In the genomic region with DNA sequence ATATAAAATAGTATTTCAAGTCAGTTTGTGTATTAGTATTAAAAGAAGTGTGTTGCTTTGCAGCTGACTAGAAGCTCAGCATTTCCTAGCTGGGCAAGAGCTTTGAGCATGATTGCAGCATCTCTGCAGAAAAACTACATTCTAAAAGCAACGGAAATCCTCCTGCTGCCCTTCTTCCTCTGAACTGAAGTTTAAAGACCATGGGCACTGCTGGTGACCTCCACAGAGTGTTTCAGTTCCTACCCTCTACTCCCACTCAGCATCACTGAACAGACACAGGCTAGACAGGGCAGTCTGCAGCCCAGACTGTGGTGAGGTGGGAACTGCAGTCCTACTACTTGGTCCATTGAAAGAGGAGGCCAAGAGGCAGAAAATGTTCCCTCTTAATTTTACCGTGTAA, we compare ENCODE assay signal across 14 cellular contexts. TPM values are rescaled to one million over a fixed set of nuclear protein-coding genes. Genes with fewer than 3 reads are reported as not detected.
DNase-seq lines count a peak whose midpoint lies in the region; ATAC-seq and TF ChIP-seq lines count a peak whose summit lies in the region.
"Had no signal": no experiment of that assay in that cellular context is flagged by ENCODE, and none has a peak within 500 bp of the region (broad histone marks: within the 10 kb centered on the region; RNA-seq: fewer than 3 reads in every experiment).

No MANE protein-coding gene starts in this region.

- H3K9me3 Mint-ChIP-seq in CD14-positive monocyte, result peaks cover 2 to 12% (median 5%) of the 10 kb centered on the region in 7 donors
- H3K9me3 Mint-ChIP-seq: activated CD4-positive, alpha-beta memory T cell treated with anti-CD3 and anti-CD28 coated beads, Interleukin-2, amount 10 ng/mL, durations not matched to agents 7 days and 5 days had no signal

- TF ChIP-seq CTCF in CD14-positive monocyte (IDR thresholded peaks at IDR 0.05), result no peak

- H3K9me3 ChIP-seq in T-helper 17 cell (ENCODE audit: control insufficient read depth, low read length, poor library complexity, severe bottlenecking), result no peaks in the 10 kb centered on the region
- H3K9me3 ChIP-seq: breast epithelium, esophagus squamous epithelium had no signal

- H3K36me3 Mint-ChIP-seq in CD14-positive monocyte (peaks cover 0 to 4% of the 10 kb centered on the region in 2 donors), T-helper 17 cell (ENCODE audit: low read depth) (peaks cover 2% of the 10 kb centered on the region)

- peaks cover 62% of the 10 kb centered on the region for H3K4me1 Mint-ChIP-seq in CD14-positive monocyte
- peaks cover 4% of the 10 kb centered on the region for H3K4me1 Mint-ChIP-seq in T-helper 17 cell
- H3K4me1 Mint-ChIP-seq: activated CD4-positive, alpha-beta memory T cell treated with anti-CD3 and anti-CD28 coated beads, Interleukin-2, amount 10 ng/mL, durations not matched to agents 7 days and 5 days had no signal

- peak; percentile 61 for ATAC-seq in GM18870 (IDR thresholded peaks at IDR 0.05; ENCODE audit: unreplicated experiment)
- no peak for ATAC-seq in T-helper 17 cell

- intact Hi-C loops in CD14-positive monocyte (cut with micrococcal nuclease), result loop anchor here (10.0 kb wide), 2 partner anchors 53 to 107 kb away; no protein-coding TSS in a partner anchor

- H3K4me3 Mint-ChIP-seq in CD14-positive monocyte, result peak overlapping the region in 1 of 2 donors; percentile 44
- no peak overlapping the region for H3K4me3 Mint-ChIP-seq in T-helper 17 cell
- H3K4me3 Mint-ChIP-seq: activated CD4-positive, alpha-beta memory T cell treated with anti-CD3 and anti-CD28 coated beads, Interleukin-2, amount 10 ng/mL, durations not matched to agents 7 days and 5 days; activated T-helper 1 cell treated with anti-CD3 and anti-CD28 coated beads, Interleukin-12 subunit alpha, Interleukin-12 subunit beta, Interleukin-2, Interleukin-4 antibody, amounts not matched to agents 30 ng/mL and 10 ng/mL and 1 ng/mL, durations not matched to agents 14 hours and 24 hours and 36 hours had no signal

- no peak for DNase-seq in CD14-positive monocyte (ENCODE audit: low spot score)
- DNase-seq in NOMO-1 treated with DMSO at 0.1 percent for 48 hours (lab: John Stamatoyannopoulos, UW; ENCODE audit: unreplicated experiment), result peak; percentile 86
- peak; percentile 79 for DNase-seq in medulla oblongata (ENCODE audit: extremely low spot score)
- no peak for DNase-seq in cerebellar nuclear complex (lab: John Stamatoyannopoulos, UW)
- DNase-seq in activated T-cell treated with anti-CD3 and anti-CD28 coated beads, Interleukin-2, amount 50 U/mL, for 1 hour, result no peak
- no peak for DNase-seq in HT-29 (ENCODE audit: low spot score)
- no peak for DNase-seq in T-helper 17 cell
- DNase-seq: activated CD4-positive, alpha-beta memory T cell treated with anti-CD3 and anti-CD28 coated beads, Interleukin-2, amount 10 ng/mL, durations not matched to agents 7 days and 5 days; esophagus squamous epithelium; NCI-H1048; NCI-H2171 treated with DMSO at 0.1 percent for 48 hours had no signal

- peaks cover 0 to 3% (median 0%) of the 10 kb centered on the region in 3 donors for H3K27me3 Mint-ChIP-seq in CD14-positive monocyte (ENCODE audit: low read depth in 3 of 3)
- no peaks in the 10 kb centered on the region for H3K27me3 Mint-ChIP-seq in T-helper 17 cell
- H3K27me3 Mint-ChIP-seq: activated CD4-positive, alpha-beta memory T cell treated with anti-CD3 and anti-CD28 coated beads, Interleukin-2, amount 10 ng/mL, durations not matched to agents 7 days and 5 days had no signal

- H3K27ac Mint-ChIP-seq in CD14-positive monocyte, result peak overlapping the region; percentile 81 to 96 (median 90)
- H3K27ac Mint-ChIP-seq in T-helper 17 cell, result no peak overlapping the region
- H3K27ac Mint-ChIP-seq: activated CD4-positive, alpha-beta memory T cell treated with anti-CD3 and anti-CD28 coated beads, Interleukin-2, amount 10 ng/mL, durations not matched to agents 7 days and 5 days; activated T-helper 1 cell treated with anti-CD3 and anti-CD28 coated beads, Interleukin-12 subunit alpha, Interleukin-12 subunit beta, Interleukin-2, Interleukin-4 antibody, amounts not matched to agents 30 ng/mL and 10 ng/mL and 1 ng/mL, durations not matched to agents 14 hours and 24 hours and 36 hours had no signal

RNA-seq across cellular contexts. Expression of gene FAR2, which starts 59.0 kb away (rescaled TPM):
- 10 to 100 TPM; 35.8 to 38.0 TPM for polyA plus RNA-seq in CD14-positive monocyte
- 19.8 and 23.8 TPM in 2 replicates for total RNA-seq in HT-29 (2014; rRNA removed; shearing (Covaris generic))
- total RNA-seq in T-helper 17 cell, result 1 to 10 TPM; 6.6 to 8.5 TPM

Comparison
In these comparisons a context has a peak if more than half of its experiments do, and no peak if none do; other contexts are left out.
1. DNase-seq: peak in NOMO-1 treated with DMSO at 0.1 percent for 48 hours (single experiment) and medulla oblongata (single experiment); none in CD14-positive monocyte (single experiment), cerebellar nuclear complex (0 of 2), activated T-cell treated with anti-CD3 and anti-CD28 coated beads, Interleukin-2, amount 50 U/mL, for 1 hour (single experiment), HT-29 (single experiment) and T-helper 17 cell (0 of 3).